9 cellular contexts compared by ENCODE assay signal in genomic region chr16:87074635-87075318, GRCh38.
DNase-seq lines count a peak whose midpoint lies in the region; ATAC-seq and FAIRE-seq lines count a peak whose summit lies in the region.
"Had no signal": no experiment of that assay in that cellular context is flagged by ENCODE, and none has a peak within 500 bp of the region (broad histone marks: within the 10 kb centered on the region; RNA-seq: fewer than 3 reads in every experiment).

No MANE protein-coding gene starts in this region.

- FAIRE-seq in GM18507 (lab: Jason Lieb, UNC), result peak; percentile 86

- ATAC-seq in GM21529 (IDR thresholded peaks at IDR 0.05; ENCODE audit: unreplicated experiment), result peak; percentile 77
- ATAC-seq in HG02981 (IDR thresholded peaks at IDR 0.05; ENCODE audit: unreplicated experiment), result no peak

- DNase-seq in GM18507 (ENCODE audit: extremely low spot score, insufficient read length, low read depth) (peak; percentile 44), NCI-H128 (lab: John Stamatoyannopoulos, UW; ENCODE audit: unreplicated experiment) (peak; percentile 72), left kidney (ENCODE audit: low read depth, low spot score) (peak; percentile 90), SHP77 treated with DMSO at 0.1 percent for 48 hours (lab: John Stamatoyannopoulos, UW) (no peak), T-helper 2 cell (no peak)
- no peak for DNase-seq in activated naive CD4-positive, alpha-beta T cell treated with Interleukin-2 at 50 U/mL for 16 hours
- DNase-seq: Right ventricle myocardium superior had no signal

Comparison
In these comparisons a context has a peak if more than half of its experiments do, and no peak if none do; other contexts are left out.
1. DNase-seq: peak in GM18507 (single experiment), NCI-H128 (single experiment) and left kidney (single experiment); none in SHP77 treated with DMSO at 0.1 percent for 48 hours (single experiment), T-helper 2 cell (0 of 5) and activated naive CD4-positive, alpha-beta T cell treated with Interleukin-2 at 50 U/mL for 16 hours (single experiment).